10 cellular contexts compared by ENCODE assay signal in the genomic region with DNA sequence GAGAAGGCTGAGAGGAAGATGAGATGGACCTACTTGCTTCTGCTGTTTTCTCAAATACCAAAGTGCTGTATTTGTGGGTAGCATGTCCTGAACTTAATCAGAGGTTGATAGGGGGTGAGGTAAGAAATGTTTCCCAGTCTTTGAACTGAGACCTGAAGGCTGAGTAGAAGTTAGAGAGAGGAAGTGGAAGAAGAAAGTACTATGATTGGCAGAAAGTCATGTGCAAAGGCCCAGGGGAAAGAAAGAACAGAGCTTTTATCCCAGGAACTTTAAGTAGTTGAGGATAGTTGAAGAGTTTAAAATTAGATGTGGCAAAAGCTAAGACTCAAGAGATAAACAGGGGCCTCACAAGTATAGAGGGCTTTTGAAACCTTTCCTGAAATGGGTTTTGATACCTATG.
"Had no signal": no experiment of that assay in that cellular context is flagged by ENCODE, and none has a peak within 500 bp of the region (broad histone marks: within the 10 kb centered on the region; RNA-seq: fewer than 3 reads in every experiment).

No MANE protein-coding gene starts in this region.

- H2AFZ ChIP-seq: GM23338 had no signal

- H3K4me1 Mint-ChIP-seq: GM23338, H9, IgD-negative memory B cell had no signal

- H3K4me3 ChIP-seq: GM23338 had no signal

- H3K36me3 Mint-ChIP-seq: IgD-negative memory B cell had no signal

- FAIRE-seq: H1, H54, HepG2 had no signal

- DNase-seq: H9, HCEC 1CT, HFFc6, KG1 had no signal

- ATAC-seq: GM23338 had no signal

- H3K27ac Mint-ChIP-seq: GM23338, H9, HFFc6 had no signal

- H3K9me3 Mint-ChIP-seq: GM23338, HFFc6 had no signal

- H3K4me3 Mint-ChIP-seq: GM23338, H9, HFFc6, IgD-negative memory B cell had no signal

- H3K4me2 ChIP-seq: GM23338 had no signal

- H3K27ac ChIP-seq: HL-60 had no signal
